8 cellular contexts compared by ENCODE assay signal in genomic region chr1:8985915-8986813, GRCh38. TPM values are rescaled to one million over a fixed set of nuclear protein-coding genes. Genes with fewer than 3 reads are reported as not detected.
DNase-seq lines count a peak whose midpoint lies in the region; ATAC-seq and TF ChIP-seq lines count a peak whose summit lies in the region.

No MANE protein-coding gene starts in this region.

- peak; percentile 98 for DNase-seq in GM23248
- peak; percentile 92 to 95 for DNase-seq in SJSA1 (ENCODE audit: low read depth in 1 of 2, low spot score in 2 of 2)
- DNase-seq in fibroblast of the aortic adventitia (ENCODE audit: low read depth), result peak; percentile 97
- DNase-seq in posterior cingulate gyrus, result peak; percentile 58 to 97 (median 80)
- no peak for DNase-seq in DMS79 (lab: John Stamatoyannopoulos, UW)
- DNase-seq in COLO668 (lab: John Stamatoyannopoulos, UW; ENCODE audit: unreplicated experiment), result no peak

- peak overlapping the region; percentile 97 for H3K27ac ChIP-seq in GM23248
- peak overlapping the region; percentile 88 for H3K27ac ChIP-seq in SJSA1

- peak overlapping the region; percentile 83 for H2AFZ ChIP-seq in GM23248

- no peaks in the 10 kb centered on the region for H3K9me2 ChIP-seq in GM23248 (ENCODE audit: insufficient read depth)

- in situ Hi-C loops in GM23248 (cut with MboI), result no loop called here

- intact Hi-C loops in posterior cingulate gyrus (cut with DNase I), result loop anchor here (5.0 kb wide), 1 partner anchor 129 kb away; no protein-coding TSS in a partner anchor

- H3K9ac ChIP-seq in GM23248, result peak overlapping the region; percentile 73

- H3K9me3 ChIP-seq in GM23248 (ENCODE audit: low read depth) (no peaks in the 10 kb centered on the region), SJSA1 (replicated peaks) (no peaks in the 10 kb centered on the region)

- peak overlapping the region; percentile 44 for H3K4me3 ChIP-seq in GM23248
- H3K4me3 ChIP-seq in SJSA1, result no peak overlapping the region
- no peak overlapping the region for H3K4me3 ChIP-seq in fibroblast of the aortic adventitia (ENCODE audit: low read depth, low read length)

- H3K79me2 ChIP-seq in GM23248 (ENCODE audit: insufficient read depth), result no peaks in the 10 kb centered on the region

- H4K20me1 ChIP-seq in GM23248 (ENCODE audit: insufficient read depth), result no peaks in the 10 kb centered on the region

- H3K4me1 ChIP-seq in GM23248 (ENCODE audit: insufficient read depth) (peaks cover 8% of the 10 kb centered on the region; the same call in 1 of the 2 replicates), SJSA1 (replicated peaks) (peaks cover 27% of the 10 kb centered on the region)

- no peaks in the 10 kb centered on the region for H3K36me3 ChIP-seq in GM23248 (ENCODE audit: low read depth)
- H3K36me3 ChIP-seq in SJSA1, result no peaks in the 10 kb centered on the region

- 17 to 19% methylated on average over 14 of the region's 14 CpGs for WGBS in GM23248 (ENCODE audit: low coverage in 1 of 2, low lambda C conversion rate in 2 of 2, missing lambda C conversion rate in 2 of 2), 2 experiments

- no peaks in the 10 kb centered on the region for H3K27me3 ChIP-seq in GM23248 (replicated peaks; ENCODE audit: insufficient read depth)
- H3K27me3 ChIP-seq in SJSA1 (replicated peaks), result no peaks in the 10 kb centered on the region

- peaks cover 14% of the 10 kb centered on the region for H3F3A ChIP-seq in GM23248 (ENCODE audit: insufficient read depth)

- TF ChIP-seq CTCF in fibroblast of the aortic adventitia (IDR thresholded peaks at IDR 0.05; ENCODE audit: insufficient read depth, low read length), result no peak

- ATAC-seq in HG03280 (IDR thresholded peaks at IDR 0.05; ENCODE audit: unreplicated experiment) (no peak), GM21529 (IDR thresholded peaks at IDR 0.05; ENCODE audit: unreplicated experiment) (no peak)

- H3K4me2 ChIP-seq in GM23248 (ENCODE audit: unreplicated experiment), result peak overlapping the region; percentile 38

RNA-seq across cellular contexts. Expression of gene SLC2A7, which starts 40.1 kb away (rescaled TPM):
- not detected in 2 replicates for total RNA-seq in GM23248 (2014; rRNA removed; shearing (Covaris generic))
- polyA plus RNA-seq in GM23248 (2016; fragmentation: Nextera tagmentation; extraction: Ambion mirVana), result not detected in 2 replicates
- total RNA-seq in SJSA1 (2014; rRNA removed; shearing (Covaris generic)), result not detected in 2 replicates
- not detected in 2 replicates for total RNA-seq in fibroblast of the aortic adventitia (ENCODE audit: low replicate concordance)

RNA-seq across cellular contexts. Expression of gene CA6, which starts 40.5 kb away (rescaled TPM):
- not detected in 2 replicates for total RNA-seq in GM23248 (2014; rRNA removed; shearing (Covaris generic))
- not detected in 2 replicates for polyA plus RNA-seq in GM23248 (2016; fragmentation: Nextera tagmentation; extraction: Ambion mirVana)
- total RNA-seq in SJSA1 (2014; rRNA removed; shearing (Covaris generic)), result not detected in 2 replicates
- not detected in 2 replicates for total RNA-seq in fibroblast of the aortic adventitia (ENCODE audit: low replicate concordance)

Comparison
In these comparisons a context has a peak if more than half of its experiments do, and no peak if none do; other contexts are left out.
1. DNase-seq: peak in GM23248 (single experiment), SJSA1 (2 of 2), fibroblast of the aortic adventitia (single experiment) and posterior cingulate gyrus (10 of 10); none in DMS79 (single experiment) and COLO668 (single experiment).